Comparison of ENCODE assay signal across 24 cellular contexts in genomic region chr7:7017707-7018265, GRCh38.
"Had no signal": no experiment of that assay in that cellular context is flagged by ENCODE, and none has a peak within 500 bp of the region (broad histone marks: within the 10 kb centered on the region; RNA-seq: fewer than 3 reads in every experiment).

No MANE protein-coding gene starts in this region.

- H3K27ac ChIP-seq: cardiac muscle cell, esophagus squamous epithelium, neural progenitor cell, right lobe of liver, suprapubic skin, transverse colon, vagina had no signal

- H3K36me3 Mint-ChIP-seq: activated naive CD8-positive, alpha-beta T cell; immature natural killer cell; memory B cell; naive B cell; neural progenitor cell had no signal

- FAIRE-seq: endothelial cell of umbilical vein had no signal

- DNase-seq: activated CD4-positive, alpha-beta T cell treated with anti-CD3 and anti-CD28 coated beads, Interleukin-2, amount 50 U/mL, for 4 hours; activated effector memory CD4-positive, alpha-beta T cell treated with anti-CD3 and anti-CD28 coated beads, Interleukin-2, amount 50 U/mL, for 16 hours; activated T-cell treated with anti-CD3 and anti-CD28 coated beads, Interleukin-2, amount 50 U/mL, for 72 hours; dermis blood vessel endothelial cell; effector memory CD4-positive, alpha-beta T cell; esophagus squamous epithelium; immature natural killer cell; kidney glomerular epithelial cell; left ventricle myocardium superior; mucosa of descending colon; naive B cell; right lobe of liver; stimulated activated CD4-positive, alpha-beta T cell treated with anti-CD3 and anti-CD28 coated beads, Interleukin-4, amount 100 ng/mL, for 1 hour; stimulated activated naive CD8-positive, alpha-beta T cell treated with anti-CD3 and anti-CD28 coated beads, Interleukin-15, amount 100 ng/mL, for 72 hours; T1000; transverse colon had no signal

- H3K9ac ChIP-seq: neural progenitor cell had no signal

- H3K27me3 ChIP-seq: cardiac muscle cell, neural progenitor cell, right lobe of liver, suprapubic skin, transverse colon, vagina had no signal

- H3K9me3 Mint-ChIP-seq: activated T-cell treated with anti-CD3 and anti-CD28 coated beads, Interleukin-2, amount 50 U/mL, for 72 hours; memory B cell; naive B cell; neural progenitor cell; stimulated activated naive CD8-positive, alpha-beta T cell treated with anti-CD3 and anti-CD28 coated beads, Interleukin-15, amount 100 ng/mL, for 72 hours had no signal

- H3K9me3 ChIP-seq: esophagus squamous epithelium, mucosa of descending colon, right lobe of liver, suprapubic skin, transverse colon, vagina had no signal

- H3K4me3 ChIP-seq: cardiac muscle cell, esophagus squamous epithelium, mucosa of descending colon, neural progenitor cell, right lobe of liver, smooth muscle cell, suprapubic skin, transverse colon, vagina had no signal

- H2AFZ ChIP-seq: neural progenitor cell had no signal

- H3K4me1 ChIP-seq: esophagus squamous epithelium, neural progenitor cell, right lobe of liver, suprapubic skin, transverse colon, vagina had no signal

- H3K27ac Mint-ChIP-seq: activated naive CD8-positive, alpha-beta T cell; activated T-cell treated with anti-CD3 and anti-CD28 coated beads, Interleukin-2, amount 50 U/mL, for 72 hours; immature natural killer cell; memory B cell; naive B cell; neural progenitor cell; stimulated activated naive CD8-positive, alpha-beta T cell treated with anti-CD3 and anti-CD28 coated beads, Interleukin-15, amount 100 ng/mL, for 72 hours had no signal

- H3K4me1 Mint-ChIP-seq: immature natural killer cell; memory B cell; naive B cell; stimulated activated naive CD8-positive, alpha-beta T cell treated with anti-CD3 and anti-CD28 coated beads, Interleukin-15, amount 100 ng/mL, for 72 hours had no signal

- H3K4me3 Mint-ChIP-seq: activated naive CD8-positive, alpha-beta T cell; activated T-cell treated with anti-CD3 and anti-CD28 coated beads, Interleukin-2, amount 50 U/mL, for 72 hours; immature natural killer cell; memory B cell; naive B cell; neural progenitor cell; stimulated activated naive CD8-positive, alpha-beta T cell treated with anti-CD3 and anti-CD28 coated beads, Interleukin-15, amount 100 ng/mL, for 72 hours had no signal

- H3K36me3 ChIP-seq: cardiac muscle cell, esophagus squamous epithelium, neural progenitor cell, right lobe of liver, suprapubic skin, transverse colon, vagina had no signal

- H3K4me2 ChIP-seq: neural progenitor cell, smooth muscle cell had no signal
